In the genomic region with DNA sequence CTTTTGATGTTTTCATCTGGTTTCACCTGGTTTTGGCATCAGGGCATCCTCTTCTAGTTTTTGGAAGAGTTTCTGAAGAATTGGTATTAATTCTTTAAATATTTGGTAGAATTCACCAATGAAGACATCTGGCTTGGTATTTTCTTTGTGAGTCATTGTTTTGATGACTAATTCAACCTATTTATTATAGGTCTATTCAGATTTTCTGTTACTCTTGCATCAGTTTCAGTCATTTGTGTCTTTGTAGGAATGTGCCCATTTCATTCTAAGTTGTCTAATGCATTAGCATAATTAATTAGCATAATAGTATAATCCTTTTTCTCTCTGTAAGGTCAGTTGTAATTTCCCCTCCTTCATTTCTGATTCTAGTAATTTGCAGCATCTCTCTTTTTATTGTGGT, we compare ENCODE assay signal across 14 cellular contexts. TPM values are rescaled to one million over a fixed set of nuclear protein-coding genes. Genes with fewer than 3 reads are reported as not detected.
A peak's percentile ranks its signal among the peaks of the same experiment; 100 is the strongest.
DNase-seq lines count a peak whose midpoint lies in the region; TF ChIP-seq lines count a peak whose summit lies in the region.
"Had no signal": no experiment of that assay in that cellular context is flagged by ENCODE, and none has a peak within 500 bp of the region (broad histone marks: within the 10 kb centered on the region; RNA-seq: fewer than 3 reads in every experiment).

No MANE protein-coding gene starts in this region.

- CTCF ChIA-PET in BJ (lab: Yijun Ruan, JAX) = interaction anchor here (1.0 to 7.7 kb wide), 3 partner anchors 10 to 65 kb away, joined by 3 to 92 read pairs (median 4); no protein-coding TSS in a partner anchor

- intact Hi-C loops in activated T-helper 1 cell treated with anti-CD3 and anti-CD28 coated beads, Interleukin-12 subunit alpha, Interleukin-12 subunit beta, Interleukin-2, Interleukin-4 antibody, amounts not matched to agents 30 ng/mL and 10 ng/mL and 1 ng/mL, durations not matched to agents 14 hours and 24 hours and 36 hours (cut with micrococcal nuclease) = no loop called here

- DNase-seq in BJ (ENCODE audit: low read depth) (peak; percentile 62), HS-5 (ENCODE audit: low read depth) (peak; percentile 66), fibroblast of the conjunctiva (ENCODE audit: low read depth) (peak; percentile 58), NCI-H2029 (lab: John Stamatoyannopoulos, UW) (no peak), cerebellum (ENCODE audit: low spot score) (no peak), G401 (ENCODE audit: low spot score) (no peak), NCI-H524 treated with DMSO at 0.1 percent for 48 hours (lab: John Stamatoyannopoulos, UW) (no peak)
- DNase-seq in activated T-helper 1 cell treated with anti-CD3 and anti-CD28 coated beads, Interleukin-12 subunit alpha, Interleukin-12 subunit beta, Interleukin-2, Interleukin-4 antibody, amounts not matched to agents 30 ng/mL and 10 ng/mL and 1 ng/mL, durations not matched to agents 14 hours and 24 hours and 36 hours (ENCODE audit: low spot score) = no peak
- DNase-seq: activated CD4-positive, alpha-beta T cell treated with anti-CD3 and anti-CD28 coated beads, Interleukin-2, amount 50 U/mL, for 48 hours; body of pancreas; glutamatergic neuron; mucosa of descending colon; NCI-H1694; SIG-M5 had no signal

- peaks cover 68% of the 10 kb centered on the region for H3K4me1 Mint-ChIP-seq in activated T-helper 1 cell treated with anti-CD3 and anti-CD28 coated beads, Interleukin-12 subunit alpha, Interleukin-12 subunit beta, Interleukin-2, Interleukin-4 antibody, amounts not matched to agents 30 ng/mL and 10 ng/mL and 1 ng/mL, durations not matched to agents 14 hours and 24 hours and 36 hours (ENCODE audit: low read depth)

- no peaks in the 10 kb centered on the region for H3K36me3 ChIP-seq in BJ (ENCODE audit: control insufficient read depth, insufficient read depth, low read length)

- peak overlapping the region; percentile 65 for H3K27ac Mint-ChIP-seq in activated T-helper 1 cell treated with anti-CD3 and anti-CD28 coated beads, Interleukin-12 subunit alpha, Interleukin-12 subunit beta, Interleukin-2, Interleukin-4 antibody, amounts not matched to agents 30 ng/mL and 10 ng/mL and 1 ng/mL, durations not matched to agents 14 hours and 24 hours and 36 hours

- no peak overlapping the region for H3K4me3 ChIP-seq in BJ (ENCODE audit: low read depth, low read length)
- H3K4me3 ChIP-seq: body of pancreas, mucosa of descending colon had no signal

- no peak for TF ChIP-seq CTCF in BJ (IDR thresholded peaks at IDR 0.05; ENCODE audit: insufficient read depth, low read depth, low read length)

- H3K9me3 Mint-ChIP-seq in activated T-helper 1 cell treated with anti-CD3 and anti-CD28 coated beads, Interleukin-12 subunit alpha, Interleukin-12 subunit beta, Interleukin-2, Interleukin-4 antibody, amounts not matched to agents 30 ng/mL and 10 ng/mL and 1 ng/mL, durations not matched to agents 14 hours and 24 hours and 36 hours = no peaks in the 10 kb centered on the region

- no peaks in the 10 kb centered on the region for H3K27me3 ChIP-seq in BJ (ENCODE audit: control insufficient read depth, insufficient read depth, low read length)
- H3K27me3 ChIP-seq: body of pancreas had no signal

- no peaks in the 10 kb centered on the region for H3K36me3 Mint-ChIP-seq in activated T-helper 1 cell treated with anti-CD3 and anti-CD28 coated beads, Interleukin-12 subunit alpha, Interleukin-12 subunit beta, Interleukin-2, Interleukin-4 antibody, amounts not matched to agents 30 ng/mL and 10 ng/mL and 1 ng/mL, durations not matched to agents 14 hours and 24 hours and 36 hours (ENCODE audit: low read depth)

- H3K4me3 Mint-ChIP-seq in activated T-helper 1 cell treated with anti-CD3 and anti-CD28 coated beads, Interleukin-12 subunit alpha, Interleukin-12 subunit beta, Interleukin-2, Interleukin-4 antibody, amounts not matched to agents 30 ng/mL and 10 ng/mL and 1 ng/mL, durations not matched to agents 14 hours and 24 hours and 36 hours = no peak overlapping the region

- POLR2A ChIA-PET in BJ (lab: Charles Lee) = no interaction called here

- in situ Hi-C loops in G401 (cut with HindIII; ENCODE audit: low sequenced_read_pairs) = loop anchor here (25.0 kb wide), 1 partner anchor 110 kb away; no protein-coding TSS in a partner anchor

- no peaks in the 10 kb centered on the region for H3K27me3 Mint-ChIP-seq in activated T-helper 1 cell treated with anti-CD3 and anti-CD28 coated beads, Interleukin-12 subunit alpha, Interleukin-12 subunit beta, Interleukin-2, Interleukin-4 antibody, amounts not matched to agents 30 ng/mL and 10 ng/mL and 1 ng/mL, durations not matched to agents 14 hours and 24 hours and 36 hours (ENCODE audit: insufficient read depth)

RNA-seq across cellular contexts. Expression of a gene that starts 8.0 kb away (rescaled TPM):
- polyA plus RNA-seq in BJ (2011; rRNA removed) = not detected in 2 replicates
- not detected in 2 replicates for polyA minus RNA-seq in BJ (2011; rRNA and poly(A)+ RNA removed)
- total RNA-seq in activated T-helper 1 cell treated with anti-CD3 and anti-CD28 coated beads, Interleukin-12 subunit alpha, Interleukin-12 subunit beta, Interleukin-2, Interleukin-4 antibody, amounts not matched to agents 30 ng/mL and 10 ng/mL and 1 ng/mL, durations not matched to agents 14 hours and 24 hours and 36 hours = 141 and 152 TPM in 2 replicates
- total RNA-seq in cerebellum = not detected
- not detected in 2 replicates for total RNA-seq in G401 (2014; rRNA removed; shearing (Covaris generic))

RNA-seq across cellular contexts. Expression of a gene that starts 34.2 kb away (rescaled TPM):
- not detected in 2 replicates for polyA plus RNA-seq in BJ (2011; rRNA removed)
- not detected in 2 replicates for polyA minus RNA-seq in BJ (2011; rRNA and poly(A)+ RNA removed)
- not detected in 2 replicates for total RNA-seq in activated T-helper 1 cell treated with anti-CD3 and anti-CD28 coated beads, Interleukin-12 subunit alpha, Interleukin-12 subunit beta, Interleukin-2, Interleukin-4 antibody, amounts not matched to agents 30 ng/mL and 10 ng/mL and 1 ng/mL, durations not matched to agents 14 hours and 24 hours and 36 hours
- 1.7 TPM for total RNA-seq in cerebellum
- total RNA-seq in G401 (2014; rRNA removed; shearing (Covaris generic)) = not detected in 2 replicates
- total RNA-seq: body of pancreas had no signal

RNA-seq across cellular contexts. Expression of a gene that starts 51.6 kb away (rescaled TPM):
- 12.5 and 19.5 TPM in 2 replicates for polyA plus RNA-seq in BJ (2011; rRNA removed)
- 18.8 and 22.2 TPM in 2 replicates for polyA minus RNA-seq in BJ (2011; rRNA and poly(A)+ RNA removed)
- total RNA-seq in activated T-helper 1 cell treated with anti-CD3 and anti-CD28 coated beads, Interleukin-12 subunit alpha, Interleukin-12 subunit beta, Interleukin-2, Interleukin-4 antibody, amounts not matched to agents 30 ng/mL and 10 ng/mL and 1 ng/mL, durations not matched to agents 14 hours and 24 hours and 36 hours = 0.29 and 0.47 TPM in 2 replicates
- 13.2 TPM for total RNA-seq in cerebellum
- total RNA-seq in G401 (2014; rRNA removed; shearing (Covaris generic)) = 18.9 and 25.8 TPM in 2 replicates

Comparison
In these comparisons a context has a peak if more than half of its experiments do, and no peak if none do; other contexts are left out.
1. DNase-seq: peak in BJ (single experiment), HS-5 (single experiment) and fibroblast of the conjunctiva (single experiment); none in activated T-helper 1 cell treated with anti-CD3 and anti-CD28 coated beads, Interleukin-12 subunit alpha, Interleukin-12 subunit beta, Interleukin-2, Interleukin-4 antibody, amounts not matched to agents 30 ng/mL and 10 ng/mL and 1 ng/mL, durations not matched to agents 14 hours and 24 hours and 36 hours (single experiment), NCI-H2029 (single experiment), cerebellum (single experiment), G401 (single experiment) and NCI-H524 treated with DMSO at 0.1 percent for 48 hours (single experiment).
2. RNA of a gene that starts 8.0 kb away (total RNA-seq): 141 to 152 TPM in activated T-helper 1 cell treated with anti-CD3 and anti-CD28 coated beads, Interleukin-12 subunit alpha, Interleukin-12 subunit beta, Interleukin-2, Interleukin-4 antibody, amounts not matched to agents 30 ng/mL and 10 ng/mL and 1 ng/mL, durations not matched to agents 14 hours and 24 hours and 36 hours; not detected in cerebellum (single experiment) and not detected in G401; every median in the first group is over 100 times any median in the second.